8 cellular contexts compared by ENCODE assay signal in genomic region chr19:48391100-48392005, GRCh38. TPM values are rescaled to one million over a fixed set of nuclear protein-coding genes. Genes with fewer than 3 reads are reported as not detected.
DNase-seq lines count a peak whose midpoint lies in the region; ATAC-seq and TF ChIP-seq lines count a peak whose summit lies in the region.

TSS of gene KDELR1 (minus strand) at chr19:48391551. CDS start at chr19:48391358, 193 bp downstream.

- peak within 1 kb of the TSS; percentile 75 to 94 (median 86) for H3K27ac ChIP-seq in Peyer's patch
- H3K27ac ChIP-seq in stomach smooth muscle (ENCODE audit: low read length): peak within 1 kb of the TSS; percentile 85

- H3K4me1 ChIP-seq in Peyer's patch (peaks cover 0 to 27% (median 10%) of the 10 kb centered on the region in 4 donors), stomach smooth muscle (ENCODE audit: control insufficient read depth, insufficient read depth, low read length) (peaks cover 29% of the 10 kb centered on the region)

- TF ChIP-seq CTCF in Peyer's patch (IDR thresholded peaks at IDR 0.05) (peak; percentile 76 to 91 (median 87)), natural killer cell (IDR thresholded peaks at IDR 0.05) (peak; percentile 83)

- H3K4me3 ChIP-seq in Peyer's patch: peak within 1 kb of the TSS; percentile 68 to 98 (median 85)
- peak within 1 kb of the TSS; percentile 85 to 98 for H3K4me3 ChIP-seq in stomach smooth muscle (ENCODE audit: low read length in 2 of 2)

- intact Hi-C loops in natural killer cell (cut with micrococcal nuclease): loop anchor here (2.0 kb wide), 1 partner anchor 27 kb away; the partner anchor contains the start of gene SYNGR4

- H3K36me3 ChIP-seq in Peyer's patch: peaks cover 0 to 33% (median 0%) of the 10 kb centered on the region in 3 donors
- peaks cover 10% of the 10 kb centered on the region in 2 donors for H3K36me3 ChIP-seq in stomach smooth muscle (ENCODE audit: control insufficient read depth in 2 of 2, insufficient read depth in 2 of 2, low read length in 2 of 2)

- ATAC-seq in GM18520 (IDR thresholded peaks at IDR 0.05; ENCODE audit: unreplicated experiment) (peak; percentile 56), natural killer cell (peak; percentile 89 to 93 (median 90))

- peak; percentile 53 to 67 for TF ChIP-seq POLR2A in Peyer's patch (IDR thresholded peaks at IDR 0.05)

- peaks cover 13 to 51% of the 10 kb centered on the region in 2 donors for H3K4me1 Mint-ChIP-seq in natural killer cell

- no peaks in the 10 kb centered on the region for H3K9me3 Mint-ChIP-seq in natural killer cell

- DNase-seq in AG08395 (ENCODE audit: low spot score) (peak; percentile 95), HK-2 (ENCODE audit: unreplicated experiment) (peak; percentile 79), Peyer's patch (peak; percentile 68 to 88 (median 86)), fibroblast of peridontal ligament (ENCODE audit: extremely low read depth) (peak; percentile 66), natural killer cell (peak; percentile 83)
- peak; percentile 62 for DNase-seq in activated T-helper 9 cell treated with anti-CD3 and anti-CD28 coated beads, Interleukin-2, amount 50 U/mL, for 16 hours (ENCODE audit: low read depth)

- peak within 1 kb of the TSS; percentile 96 to 98 for H3K9ac ChIP-seq in stomach smooth muscle (ENCODE audit: low read length in 2 of 2)

- H3K27me3 ChIP-seq in Peyer's patch (peaks cover 4 to 30% of the 10 kb centered on the region in 2 donors), stomach smooth muscle (ENCODE audit: control insufficient read depth in 1 of 2, insufficient read depth in 2 of 2, low read length in 2 of 2) (peaks cover 34 to 39% of the 10 kb centered on the region in 2 donors)

- peaks cover 0 to 33% of the 10 kb centered on the region in 2 donors for H3K27me3 Mint-ChIP-seq in natural killer cell (ENCODE audit: low read depth in 2 of 2)

- H3K36me3 Mint-ChIP-seq in natural killer cell: no peaks in the 10 kb centered on the region

- H3K9me3 ChIP-seq in Peyer's patch: no peaks in the 10 kb centered on the region
- no peaks in the 10 kb centered on the region for H3K9me3 ChIP-seq in stomach smooth muscle (ENCODE audit: control insufficient read depth in 2 of 2, low read length in 2 of 2)

- H3K4me3 Mint-ChIP-seq in natural killer cell: peak within 1 kb of the TSS; percentile 92

- peak within 1 kb of the TSS; percentile 84 to 85 for H3K27ac Mint-ChIP-seq in natural killer cell

RNA-seq across cellular contexts. Expression of gene KDELR1, which starts in this region (rescaled TPM):
- 100 to 1,000 TPM in 3 of 4 donors, 10 to 100 TPM in 1; 54.5 to 136 (median 112) TPM for total RNA-seq in Peyer's patch
- total RNA-seq in natural killer cell: 10 to 100 TPM; 41.5 to 47.5 (median 46.0) TPM

Comparison
In these comparisons a context has a peak if more than half of its experiments do, and no peak if none do; other contexts are left out.
1. Peak in every context shown above with its lines: DNase-seq, ATAC-seq, H3K4me3 ChIP-seq and H3K27ac ChIP-seq.